1 cellular context compared by ENCODE assay signal in the genomic region with DNA sequence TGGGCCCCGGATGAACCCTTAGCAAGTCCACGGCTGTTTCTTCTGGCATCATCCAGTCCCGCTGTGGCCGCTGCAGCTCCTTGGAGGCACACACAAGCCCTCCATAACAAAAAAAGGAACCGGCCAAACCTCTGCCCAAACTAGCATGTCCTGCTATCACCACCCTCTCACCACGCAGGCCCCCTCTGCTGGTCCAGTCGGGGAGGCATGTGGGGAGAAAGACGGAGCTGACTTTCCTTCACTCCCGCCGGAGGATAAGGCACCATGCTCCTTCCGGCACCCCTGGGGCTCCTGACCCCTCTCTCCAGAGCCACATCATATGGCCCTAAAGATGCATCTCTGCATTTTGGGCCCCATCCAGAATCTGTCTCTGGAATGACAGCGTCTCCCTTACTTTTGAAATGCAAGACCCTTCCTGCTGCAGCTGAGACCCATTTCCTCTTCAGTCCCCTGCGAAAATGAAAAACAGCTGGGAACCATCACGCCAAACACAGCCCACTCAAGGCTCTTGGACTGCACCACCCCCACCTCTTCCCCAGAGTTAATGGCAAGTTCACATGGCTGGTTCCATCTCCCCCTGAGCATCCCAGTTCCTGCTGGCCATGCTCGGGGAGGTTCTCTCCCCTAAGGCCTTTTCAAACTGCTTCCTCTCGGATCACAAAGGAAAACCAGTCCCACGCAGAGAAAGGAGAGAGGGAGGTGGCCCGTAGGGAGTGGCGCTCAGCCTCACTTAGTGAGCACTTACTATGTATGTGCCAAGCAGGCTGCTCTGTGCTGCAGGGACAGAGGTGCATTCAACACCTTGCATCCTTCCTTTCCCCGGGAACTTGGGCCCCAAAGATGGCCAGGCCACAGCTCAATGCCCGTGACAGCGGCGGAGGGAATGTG.
A peak's percentile ranks its signal among the peaks of the same experiment; 100 is the strongest.
TF ChIP-seq lines count a peak whose summit lies in the region.

No MANE protein-coding gene starts in this region.

TF ChIP-seq in IMR-90, 13 proteins besides CTCF, POLR2A, EP300 and RAD21:
- no peak for TF ChIP-seq RFX5 (IDR thresholded peaks at IDR 0.05; ENCODE audit: low read depth, low read length)
- no peak for TF ChIP-seq MXI1 (IDR thresholded peaks at IDR 0.05; ENCODE audit: borderline replicate concordance, low read depth, low read length)
- TF ChIP-seq, protein P1, sequence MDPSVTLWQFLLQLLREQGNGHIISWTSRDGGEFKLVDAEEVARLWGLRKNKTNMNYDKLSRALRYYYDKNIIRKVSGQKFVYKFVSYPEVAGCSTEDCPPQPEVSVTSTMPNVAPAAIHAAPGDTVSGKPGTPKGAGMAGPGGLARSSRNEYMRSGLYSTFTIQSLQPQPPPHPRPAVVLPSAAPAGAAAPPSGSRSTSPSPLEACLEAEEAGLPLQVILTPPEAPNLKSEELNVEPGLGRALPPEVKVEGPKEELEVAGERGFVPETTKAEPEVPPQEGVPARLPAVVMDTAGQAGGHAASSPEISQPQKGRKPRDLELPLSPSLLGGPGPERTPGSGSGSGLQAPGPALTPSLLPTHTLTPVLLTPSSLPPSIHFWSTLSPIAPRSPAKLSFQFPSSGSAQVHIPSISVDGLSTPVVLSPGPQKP (IDR thresholded peaks at IDR 0.05; ENCODE audit: borderline replicate concordance, low read depth, low read length): no peak
- TF ChIP-seq, protein P2, sequence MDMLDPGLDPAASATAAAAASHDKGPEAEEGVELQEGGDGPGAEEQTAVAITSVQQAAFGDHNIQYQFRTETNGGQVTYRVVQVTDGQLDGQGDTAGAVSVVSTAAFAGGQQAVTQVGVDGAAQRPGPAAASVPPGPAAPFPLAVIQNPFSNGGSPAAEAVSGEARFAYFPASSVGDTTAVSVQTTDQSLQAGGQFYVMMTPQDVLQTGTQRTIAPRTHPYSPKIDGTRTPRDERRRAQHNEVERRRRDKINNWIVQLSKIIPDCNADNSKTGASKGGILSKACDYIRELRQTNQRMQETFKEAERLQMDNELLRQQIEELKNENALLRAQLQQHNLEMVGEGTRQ (IDR thresholded peaks at IDR 0.05; ENCODE audit: low read depth, low read length): no peak
- TF ChIP-seq SMC3 (IDR thresholded peaks at IDR 0.05; ENCODE audit: low read depth, low read length): peak; percentile 48
- TF ChIP-seq MAZ (IDR thresholded peaks at IDR 0.05; ENCODE audit: borderline replicate concordance, low read depth, low read length): no peak
TF ChIP-seq in IMR-90: peak in this region for 1.
